Comparison of ENCODE assay signal across 1 cellular context in the genomic region with DNA sequence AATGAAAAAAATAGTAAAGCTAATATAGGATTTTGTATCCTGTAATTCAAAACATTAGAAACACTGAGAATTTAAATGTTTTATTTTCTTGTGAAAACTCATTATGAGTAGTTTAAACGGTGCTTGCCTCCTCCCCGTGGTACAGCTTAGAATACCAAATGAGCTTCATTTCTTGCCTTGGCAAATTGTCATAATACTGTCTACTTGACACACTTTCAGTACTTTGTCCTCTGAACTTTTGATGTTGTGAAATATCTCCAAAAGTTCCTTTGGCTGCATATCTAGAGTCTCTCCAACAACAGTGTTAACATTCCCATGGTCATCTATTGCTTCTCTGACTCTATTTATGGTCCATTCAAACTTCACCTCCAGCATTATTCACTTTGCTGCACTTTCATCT.
TF ChIP-seq lines count a peak whose summit lies in the region.

No MANE protein-coding gene starts in this region.

TF ChIP-seq in HepG2, 621 proteins besides CTCF, POLR2A, EP300 and RAD21 (continued from another document):
- TF ChIP-seq, protein P1, sequence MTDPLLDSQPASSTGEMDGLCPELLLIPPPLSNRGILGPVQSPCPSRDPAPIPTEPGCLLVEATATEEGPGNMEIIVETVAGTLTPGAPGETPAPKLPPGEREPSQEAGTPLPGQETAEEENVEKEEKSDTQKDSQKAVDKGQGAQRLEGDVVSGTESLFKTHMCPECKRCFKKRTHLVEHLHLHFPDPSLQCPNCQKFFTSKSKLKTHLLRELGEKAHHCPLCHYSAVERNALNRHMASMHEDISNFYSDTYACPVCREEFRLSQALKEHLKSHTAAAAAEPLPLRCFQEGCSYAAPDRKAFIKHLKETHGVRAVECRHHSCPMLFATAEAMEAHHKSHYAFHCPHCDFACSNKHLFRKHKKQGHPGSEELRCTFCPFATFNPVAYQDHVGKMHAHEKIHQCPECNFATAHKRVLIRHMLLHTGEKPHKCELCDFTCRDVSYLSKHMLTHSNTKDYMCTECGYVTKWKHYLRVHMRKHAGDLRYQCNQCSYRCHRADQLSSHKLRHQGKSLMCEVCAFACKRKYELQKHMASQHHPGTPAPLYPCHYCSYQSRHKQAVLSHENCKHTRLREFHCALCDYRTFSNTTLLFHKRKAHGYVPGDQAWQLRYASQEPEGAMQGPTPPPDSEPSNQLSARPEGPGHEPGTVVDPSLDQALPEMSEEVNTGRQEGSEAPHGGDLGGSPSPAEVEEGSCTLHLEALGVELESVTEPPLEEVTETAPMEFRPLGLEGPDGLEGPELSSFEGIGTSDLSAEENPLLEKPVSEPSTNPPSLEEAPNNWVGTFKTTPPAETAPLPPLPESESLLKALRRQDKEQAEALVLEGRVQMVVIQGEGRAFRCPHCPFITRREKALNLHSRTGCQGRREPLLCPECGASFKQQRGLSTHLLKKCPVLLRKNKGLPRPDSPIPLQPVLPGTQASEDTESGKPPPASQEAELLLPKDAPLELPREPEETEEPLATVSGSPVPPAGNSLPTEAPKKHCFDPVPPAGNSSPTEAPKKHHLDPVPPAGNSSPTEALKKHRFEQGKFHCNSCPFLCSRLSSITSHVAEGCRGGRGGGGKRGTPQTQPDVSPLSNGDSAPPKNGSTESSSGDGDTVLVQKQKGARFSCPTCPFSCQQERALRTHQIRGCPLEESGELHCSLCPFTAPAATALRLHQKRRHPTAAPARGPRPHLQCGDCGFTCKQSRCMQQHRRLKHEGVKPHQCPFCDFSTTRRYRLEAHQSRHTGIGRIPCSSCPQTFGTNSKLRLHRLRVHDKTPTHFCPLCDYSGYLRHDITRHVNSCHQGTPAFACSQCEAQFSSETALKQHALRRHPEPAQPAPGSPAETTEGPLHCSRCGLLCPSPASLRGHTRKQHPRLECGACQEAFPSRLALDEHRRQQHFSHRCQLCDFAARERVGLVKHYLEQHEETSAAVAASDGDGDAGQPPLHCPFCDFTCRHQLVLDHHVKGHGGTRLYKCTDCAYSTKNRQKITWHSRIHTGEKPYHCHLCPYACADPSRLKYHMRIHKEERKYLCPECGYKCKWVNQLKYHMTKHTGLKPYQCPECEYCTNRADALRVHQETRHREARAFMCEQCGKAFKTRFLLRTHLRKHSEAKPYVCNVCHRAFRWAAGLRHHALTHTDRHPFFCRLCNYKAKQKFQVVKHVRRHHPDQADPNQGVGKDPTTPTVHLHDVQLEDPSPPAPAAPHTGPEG (CRISPR knock-in tag; IDR thresholded peaks at IDR 0.05) = no peak
- TF ChIP-seq ELF4 (CRISPR knock-in tag; IDR thresholded peaks at IDR 0.05; ENCODE audit: borderline replicate concordance) (no peak), HNF4G (IDR thresholded peaks at IDR 0.05; ENCODE audit: borderline replicate concordance, low read depth, low read length) (peak; percentile 57; the same call in 1 of the 2 replicates), HNF4G (CRISPR knock-in tag; IDR thresholded peaks at IDR 0.05; ENCODE audit: borderline replicate concordance, low read depth) (no peak), CEBPB (IDR thresholded peaks at IDR 0.05; ENCODE audit: borderline replicate concordance, low read depth, low read length) (peak; percentile 87), HNF4A (CRISPR knock-in tag; IDR thresholded peaks at IDR 0.05) (peak; percentile 50)
